Comparison of ENCODE assay signal across 27 cellular contexts in the genomic region with DNA sequence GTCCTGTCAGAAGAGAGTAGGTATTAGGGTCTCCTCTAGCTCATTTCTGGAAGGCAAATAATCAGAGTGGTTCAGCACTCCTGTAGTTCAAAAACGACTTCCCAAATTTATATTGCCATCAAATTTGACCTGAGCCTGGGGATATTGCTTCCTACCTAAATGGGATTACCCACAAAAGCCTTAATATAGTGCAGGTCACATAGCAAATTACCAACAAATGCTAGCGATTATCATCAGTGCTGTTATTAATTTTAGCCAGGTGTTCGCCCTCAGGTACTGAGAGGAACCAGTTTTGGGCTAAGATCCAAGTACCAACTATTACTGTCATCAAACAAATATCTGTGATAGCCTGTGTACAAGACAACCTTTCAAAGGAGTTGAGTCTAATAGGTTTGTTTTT.
"Had no signal": no experiment of that assay in that cellular context is flagged by ENCODE, and none has a peak within 500 bp of the region (broad histone marks: within the 10 kb centered on the region; RNA-seq: fewer than 3 reads in every experiment).

No MANE protein-coding gene starts in this region.

- H3K27me3 ChIP-seq: Peyer's patch, SJCRH30 had no signal

- H3K27me3 Mint-ChIP-seq: activated B cell treated with CpG ODN at 0.5 μM for 24 hours; activated CD4-positive, alpha-beta T cell treated with anti-CD3 and anti-CD28 coated beads, Interleukin-2, amount 10 ng/mL, durations not matched to agents 24 days and 14 days; activated naive CD8-positive, alpha-beta T cell; activated T-helper 17 cell treated with anti-CD3 and anti-CD28 coated beads, Interleukin-2, amount 50 U/mL, for 72 hours; brain; central memory CD8-positive, alpha-beta T cell had no signal

- H3K4me1 Mint-ChIP-seq: activated B cell treated with CpG ODN at 0.5 μM for 24 hours; activated CD4-positive, alpha-beta T cell treated with anti-CD3 and anti-CD28 coated beads, Interleukin-2, amount 10 ng/mL, durations not matched to agents 24 days and 14 days; activated T-helper 17 cell treated with anti-CD3 and anti-CD28 coated beads, Interleukin-2, amount 50 U/mL, for 72 hours; brain; central memory CD8-positive, alpha-beta T cell had no signal

- H3K27ac ChIP-seq: Peyer's patch, RWPE1, SJCRH30 had no signal

- ATAC-seq: activated T-helper 17 cell treated with anti-CD3 and anti-CD28 coated beads, Interleukin-2, amount 50 U/mL, for 72 hours had no signal

- DNase-seq: activated B cell treated with CpG ODN at 0.5 μM for 24 hours; activated CD4-positive, alpha-beta T cell treated with anti-CD3 and anti-CD28 coated beads for 1 hour; activated CD4-positive, alpha-beta T cell treated with anti-CD3 and anti-CD28 coated beads, Interleukin-2, amount 10 ng/mL, durations not matched to agents 24 days and 14 days; activated CD4-positive, alpha-beta T cell treated with anti-CD3 and anti-CD28 coated beads, Interleukin-2, amount 50 U/mL, for 48 hours; activated CD8-positive, alpha-beta memory T cell treated with anti-CD3 and anti-CD28 coated beads for 24 hours; activated gamma-delta T cell; activated naive CD4-positive, alpha-beta T cell treated with anti-CD3 and anti-CD28 coated beads for 36 hours; activated T-cell treated with anti-CD3 and anti-CD28 coated beads, Interleukin-2, amount 50 U/mL, for 48 hours; amygdala; cortex of kidney; Kasumi-1; KBM-7; NCI-H1048; NCI-H1436 treated with DMSO at 0.1 percent for 48 hours; NCI-H2029; NCI-H2107; NCI-H510A treated with DMSO at 0.1 percent for 48 hours; NCI-H774; Peyer's patch; Right ventricle myocardium superior; SJCRH30 had no signal

- H3K9me3 ChIP-seq: Peyer's patch, SJCRH30 had no signal

- H3K4me3 Mint-ChIP-seq: activated B cell treated with CpG ODN at 0.5 μM for 24 hours; activated CD4-positive, alpha-beta T cell treated with anti-CD3 and anti-CD28 coated beads, Interleukin-2, amount 10 ng/mL, durations not matched to agents 24 days and 14 days; activated naive CD4-positive, alpha-beta T cell treated with anti-CD3 and anti-CD28 coated beads for 36 hours; activated naive CD8-positive, alpha-beta T cell; activated T-helper 17 cell treated with anti-CD3 and anti-CD28 coated beads, Interleukin-2, amount 50 U/mL, for 72 hours; brain; central memory CD8-positive, alpha-beta T cell; T-helper 1 cell treated with Interleukin-12 subunit alpha and Interleukin-12 subunit beta and Interleukin-4 antibody, amounts not matched to agents 30 μg/mL and 1 μg/mL, for 36 hours had no signal

- H3K27ac Mint-ChIP-seq: activated B cell treated with CpG ODN at 0.5 μM for 24 hours; activated CD4-positive, alpha-beta T cell treated with anti-CD3 and anti-CD28 coated beads, Interleukin-2, amount 10 ng/mL, durations not matched to agents 24 days and 14 days; activated naive CD4-positive, alpha-beta T cell treated with anti-CD3 and anti-CD28 coated beads for 36 hours; activated naive CD8-positive, alpha-beta T cell; activated T-helper 17 cell treated with anti-CD3 and anti-CD28 coated beads, Interleukin-2, amount 50 U/mL, for 72 hours; T-helper 1 cell treated with Interleukin-12 subunit alpha and Interleukin-12 subunit beta and Interleukin-4 antibody, amounts not matched to agents 30 μg/mL and 1 μg/mL, for 36 hours had no signal

- H3K36me3 Mint-ChIP-seq: activated naive CD8-positive, alpha-beta T cell had no signal
